Comparison of ENCODE assay signal across 31 cellular contexts in the genomic region with DNA sequence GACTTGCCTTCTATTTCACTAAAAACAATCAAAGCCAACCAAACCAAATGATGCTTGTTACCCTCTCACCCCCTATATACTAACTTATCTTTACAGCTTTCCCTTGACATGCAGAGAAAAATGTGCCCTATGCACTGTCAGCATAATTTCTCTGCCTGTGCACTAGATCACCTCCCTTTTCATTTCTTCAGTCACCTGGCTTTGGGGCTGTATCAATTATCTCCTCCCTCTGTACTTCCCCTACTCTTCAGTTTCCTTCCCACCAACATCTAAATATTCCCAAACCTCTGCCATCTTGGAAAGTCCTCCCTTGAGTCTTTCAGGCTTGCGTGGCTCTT.
"Had no signal": no experiment of that assay in that cellular context is flagged by ENCODE, and none has a peak within 500 bp of the region (broad histone marks: within the 10 kb centered on the region; RNA-seq: fewer than 3 reads in every experiment).

No MANE protein-coding gene starts in this region.

- H3K4me3 Mint-ChIP-seq: activated CD4-positive, alpha-beta memory T cell treated with anti-CD3 and anti-CD28 coated beads for 36 hours; activated CD4-positive, alpha-beta T cell treated with anti-CD3 and anti-CD28 coated beads for 36 hours; activated CD4-positive, alpha-beta T cell treated with anti-CD3 and anti-CD28 coated beads, Interleukin-2, amount 10 ng/mL, durations not matched to agents 24 days and 14 days; activated CD8-positive, alpha-beta memory T cell treated with anti-CD3 and anti-CD28 coated beads, Interleukin-2, amount 10 ng/mL, durations not matched to agents 7 days and 5 days; activated CD8-positive, alpha-beta T cell treated with anti-CD3 and anti-CD28 coated beads, Interleukin-2, amount 10 ng/mL, durations not matched to agents 7 days and 5 days; activated naive CD8-positive, alpha-beta T cell; activated T-cell treated with anti-CD3 and anti-CD28 coated beads, Interleukin-2, amount 50 U/mL, for 24 hours; activated T-helper 17 cell treated with anti-CD3 and anti-CD28 coated beads, Interleukin-2, amount 50 U/mL, for 72 hours; central memory CD8-positive, alpha-beta T cell; dendritic cell treated with granulocyte-macrophage colony-stimulating factor and Interleukin-4, amounts not matched to agents 40 ng/mL and 50 ng/mL, for 4 days had no signal

- H3K4me3 ChIP-seq: ascending aorta, coronary artery, dorsolateral prefrontal cortex, esophagus muscularis mucosa, gastrocnemius medialis, heart left ventricle had no signal

- H3K4me1 Mint-ChIP-seq: activated CD4-positive, alpha-beta T cell treated with anti-CD3 and anti-CD28 coated beads for 36 hours; activated CD4-positive, alpha-beta T cell treated with anti-CD3 and anti-CD28 coated beads, Interleukin-2, amount 10 ng/mL, durations not matched to agents 24 days and 14 days; activated CD8-positive, alpha-beta memory T cell treated with anti-CD3 and anti-CD28 coated beads, Interleukin-2, amount 10 ng/mL, durations not matched to agents 7 days and 5 days; activated T-helper 17 cell treated with anti-CD3 and anti-CD28 coated beads, Interleukin-2, amount 50 U/mL, for 72 hours; central memory CD8-positive, alpha-beta T cell had no signal

- H3K27ac Mint-ChIP-seq: activated CD4-positive, alpha-beta memory T cell treated with anti-CD3 and anti-CD28 coated beads for 36 hours; activated CD4-positive, alpha-beta T cell treated with anti-CD3 and anti-CD28 coated beads for 36 hours; activated CD4-positive, alpha-beta T cell treated with anti-CD3 and anti-CD28 coated beads, Interleukin-2, amount 10 ng/mL, durations not matched to agents 24 days and 14 days; activated CD8-positive, alpha-beta memory T cell treated with anti-CD3 and anti-CD28 coated beads, Interleukin-2, amount 10 ng/mL, durations not matched to agents 7 days and 5 days; activated CD8-positive, alpha-beta T cell treated with anti-CD3 and anti-CD28 coated beads, Interleukin-2, amount 10 ng/mL, durations not matched to agents 7 days and 5 days; activated naive CD8-positive, alpha-beta T cell; activated T-cell treated with anti-CD3 and anti-CD28 coated beads, Interleukin-2, amount 50 U/mL, for 24 hours; activated T-helper 17 cell treated with anti-CD3 and anti-CD28 coated beads, Interleukin-2, amount 50 U/mL, for 72 hours; dendritic cell treated with granulocyte-macrophage colony-stimulating factor and Interleukin-4, amounts not matched to agents 40 ng/mL and 50 ng/mL, for 4 days had no signal

- H3K36me3 ChIP-seq: ascending aorta, brain microvascular endothelial cell, esophagus muscularis mucosa, gastrocnemius medialis, heart left ventricle had no signal

- H3K36me3 Mint-ChIP-seq: activated CD4-positive, alpha-beta memory T cell treated with anti-CD3 and anti-CD28 coated beads for 36 hours; activated CD8-positive, alpha-beta memory T cell treated with anti-CD3 and anti-CD28 coated beads, Interleukin-2, amount 10 ng/mL, durations not matched to agents 7 days and 5 days; activated naive CD8-positive, alpha-beta T cell had no signal

- H3K27ac ChIP-seq: ascending aorta, brain microvascular endothelial cell, coronary artery, dorsolateral prefrontal cortex, esophagus muscularis mucosa, foreskin keratinocyte, gastrocnemius medialis, heart left ventricle had no signal

- H3K4me1 ChIP-seq: ascending aorta, esophagus muscularis mucosa, foreskin keratinocyte, gastrocnemius medialis, heart left ventricle had no signal

- H3K27me3 ChIP-seq: ascending aorta, brain microvascular endothelial cell, dorsolateral prefrontal cortex, esophagus muscularis mucosa, gastrocnemius medialis, heart left ventricle had no signal

- ATAC-seq: activated CD4-positive, alpha-beta T cell treated with anti-CD3 and anti-CD28 coated beads for 36 hours; activated CD8-positive, alpha-beta memory T cell treated with anti-CD3 and anti-CD28 coated beads, Interleukin-2, amount 10 ng/mL, durations not matched to agents 7 days and 5 days; activated CD8-positive, alpha-beta T cell treated with anti-CD3 and anti-CD28 coated beads, Interleukin-2, amount 10 ng/mL, durations not matched to agents 7 days and 5 days; activated T-helper 17 cell treated with anti-CD3 and anti-CD28 coated beads, Interleukin-2, amount 50 U/mL, for 72 hours; foreskin keratinocyte; gastrocnemius medialis; heart left ventricle had no signal

- H3K27me3 Mint-ChIP-seq: activated CD4-positive, alpha-beta memory T cell treated with anti-CD3 and anti-CD28 coated beads for 36 hours; activated CD4-positive, alpha-beta T cell treated with anti-CD3 and anti-CD28 coated beads, Interleukin-2, amount 10 ng/mL, durations not matched to agents 24 days and 14 days had no signal

- H3K9me3 ChIP-seq: ascending aorta, esophagus muscularis mucosa, gastrocnemius medialis, heart left ventricle had no signal

- H3K9me3 Mint-ChIP-seq: activated CD4-positive, alpha-beta memory T cell treated with anti-CD3 and anti-CD28 coated beads for 36 hours; activated CD4-positive, alpha-beta T cell treated with anti-CD3 and anti-CD28 coated beads, Interleukin-2, amount 10 ng/mL, durations not matched to agents 24 days and 14 days; activated T-cell treated with anti-CD3 and anti-CD28 coated beads, Interleukin-2, amount 50 U/mL, for 24 hours; activated T-helper 17 cell treated with anti-CD3 and anti-CD28 coated beads, Interleukin-2, amount 50 U/mL, for 72 hours; central memory CD8-positive, alpha-beta T cell; dendritic cell treated with granulocyte-macrophage colony-stimulating factor and Interleukin-4, amounts not matched to agents 40 ng/mL and 50 ng/mL, for 4 days had no signal

- FAIRE-seq: bronchial epithelial cell had no signal

- DNase-seq: activated CD4-positive, alpha-beta memory T cell treated with anti-CD3 and anti-CD28 coated beads for 36 hours; activated CD4-positive, alpha-beta T cell treated with anti-CD3 and anti-CD28 coated beads for 36 hours; activated CD4-positive, alpha-beta T cell treated with anti-CD3 and anti-CD28 coated beads, Interleukin-2, amount 10 ng/mL, durations not matched to agents 24 days and 14 days; activated CD4-positive, CD25-positive, alpha-beta regulatory T cell; activated CD4-positive, CD25-positive, alpha-beta regulatory T cell treated with anti-CD3 and anti-CD28 coated beads, Interleukin-2, amount 50 U/mL, for 72 hours; activated CD8-positive, alpha-beta memory T cell treated with anti-CD3 and anti-CD28 coated beads, Interleukin-2, amount 10 ng/mL, durations not matched to agents 7 days and 5 days; activated CD8-positive, alpha-beta memory T cell treated with anti-CD3 and anti-CD28 coated beads, Interleukin-2, amount 50 U/mL, for 48 hours; activated CD8-positive, alpha-beta T cell treated with anti-CD3 and anti-CD28 coated beads, Interleukin-2, amount 10 ng/mL, durations not matched to agents 7 days and 5 days; activated effector memory CD4-positive, alpha-beta T cell treated with Interleukin-2 at 50 U/mL for 16 hours; activated gamma-delta T cell treated with Interleukin-2 at 50 U/mL for 16 hours; activated naive CD4-positive, alpha-beta T cell treated with anti-CD3 and anti-CD28 coated beads, Interleukin-2, amount 50 U/mL, for 16 hours; activated naive CD4-positive, alpha-beta T cell treated with Interleukin-2 at 50 U/mL for 16 hours; activated T-cell treated with anti-CD3 and anti-CD28 coated beads for 4 hours; activated T-cell treated with anti-CD3 and anti-CD28 coated beads, Interleukin-2, amount 50 U/mL, for 24 hours; dorsolateral prefrontal cortex; effector memory CD4-positive, alpha-beta T cell; erythroblast; foreskin keratinocyte; gastrocnemius medialis; glutamatergic neuron; heart left ventricle; T-helper 2 cell had no signal
